27 cellular contexts compared by ENCODE assay signal in genomic region chr1:216894499-216894898, GRCh38.
"Had no signal": no experiment of that assay in that cellular context is flagged by ENCODE, and none has a peak within 500 bp of the region (broad histone marks: within the 10 kb centered on the region; RNA-seq: fewer than 3 reads in every experiment).

No MANE protein-coding gene starts in this region.

- H3K4me1 ChIP-seq: ascending aorta, body of pancreas had no signal

- H3K4me3 ChIP-seq: ascending aorta, body of pancreas had no signal

- H3K27me3 ChIP-seq: ascending aorta, body of pancreas had no signal

- H3K4me1 Mint-ChIP-seq: activated B cell treated with CpG ODN at 0.5 μM for 24 hours; activated CD4-positive, alpha-beta T cell treated with anti-CD3 and anti-CD28 coated beads, Interleukin-2, amount 10 ng/mL, durations not matched to agents 24 days and 14 days; activated CD8-positive, alpha-beta memory T cell treated with anti-CD3 and anti-CD28 coated beads, Interleukin-2, amount 10 ng/mL, durations not matched to agents 7 days and 5 days; activated naive CD4-positive, alpha-beta T cell treated with anti-CD3 and anti-CD28 coated beads, Interleukin-2, amount 50 U/mL, for 24 hours; central memory CD8-positive, alpha-beta T cell; T-helper 17 cell had no signal

- H3K9me3 Mint-ChIP-seq: activated B cell treated with CpG ODN at 0.5 μM for 24 hours; activated CD4-positive, alpha-beta T cell treated with anti-CD3 and anti-CD28 coated beads, Interleukin-2, amount 10 ng/mL, durations not matched to agents 24 days and 14 days; activated naive CD4-positive, alpha-beta T cell treated with anti-CD3 and anti-CD28 coated beads, Interleukin-2, amount 50 U/mL, for 24 hours; activated T-helper 1 cell treated with anti-CD3 and anti-CD28 coated beads, Interleukin-12 subunit alpha, Interleukin-12 subunit beta, Interleukin-2, Interleukin-4 antibody, amounts not matched to agents 30 ng/mL and 10 ng/mL and 1 ng/mL, durations not matched to agents 14 hours and 24 hours and 36 hours had no signal

- H3K9me3 ChIP-seq: ascending aorta, body of pancreas had no signal

- H3K36me3 Mint-ChIP-seq: activated CD8-positive, alpha-beta memory T cell treated with anti-CD3 and anti-CD28 coated beads, Interleukin-2, amount 10 ng/mL, durations not matched to agents 7 days and 5 days; activated naive CD4-positive, alpha-beta T cell treated with anti-CD3 and anti-CD28 coated beads, Interleukin-2, amount 50 U/mL, for 24 hours had no signal

- H3K4me3 Mint-ChIP-seq: activated B cell treated with CpG ODN at 0.5 μM for 24 hours; activated CD4-positive, alpha-beta T cell treated with anti-CD3 and anti-CD28 coated beads, Interleukin-2, amount 10 ng/mL, durations not matched to agents 24 days and 14 days; activated CD8-positive, alpha-beta memory T cell treated with anti-CD3 and anti-CD28 coated beads, Interleukin-2, amount 10 ng/mL, durations not matched to agents 7 days and 5 days; activated naive CD4-positive, alpha-beta T cell treated with anti-CD3 and anti-CD28 coated beads, Interleukin-2, amount 50 U/mL, for 24 hours; activated T-cell treated with anti-CD3 and anti-CD28 coated beads, Interleukin-2, amount 50 U/mL, for 24 hours; activated T-helper 1 cell treated with anti-CD3 and anti-CD28 coated beads, Interleukin-12 subunit alpha, Interleukin-12 subunit beta, Interleukin-2, Interleukin-4 antibody, amounts not matched to agents 30 ng/mL and 10 ng/mL and 1 ng/mL, durations not matched to agents 14 hours and 24 hours and 36 hours; central memory CD8-positive, alpha-beta T cell; T-helper 17 cell had no signal

- H3K27me3 Mint-ChIP-seq: activated B cell treated with CpG ODN at 0.5 μM for 24 hours; activated CD4-positive, alpha-beta T cell treated with anti-CD3 and anti-CD28 coated beads, Interleukin-2, amount 10 ng/mL, durations not matched to agents 24 days and 14 days; activated CD8-positive, alpha-beta memory T cell treated with anti-CD3 and anti-CD28 coated beads, Interleukin-2, amount 10 ng/mL, durations not matched to agents 7 days and 5 days; activated naive CD4-positive, alpha-beta T cell treated with anti-CD3 and anti-CD28 coated beads, Interleukin-2, amount 50 U/mL, for 24 hours; activated T-cell treated with anti-CD3 and anti-CD28 coated beads, Interleukin-2, amount 50 U/mL, for 24 hours; central memory CD8-positive, alpha-beta T cell; T-helper 17 cell had no signal

- DNase-seq: activated B cell treated with CpG ODN at 0.5 μM for 24 hours; activated CD4-positive, alpha-beta T cell treated with anti-CD3 and anti-CD28 coated beads for 1 hour; activated CD4-positive, alpha-beta T cell treated with anti-CD3 and anti-CD28 coated beads, Interleukin-2, amount 10 ng/mL, durations not matched to agents 24 days and 14 days; activated CD4-positive, alpha-beta T cell treated with anti-CD3 and anti-CD28 coated beads, Interleukin-2, amount 50 U/mL, for 48 hours; activated CD8-positive, alpha-beta memory T cell treated with anti-CD3 and anti-CD28 coated beads, Interleukin-2, amount 10 ng/mL, durations not matched to agents 7 days and 5 days; activated effector memory CD4-positive, alpha-beta T cell treated with Interleukin-2 at 50 U/mL for 16 hours; activated naive CD4-positive, alpha-beta T cell; activated T-cell treated with anti-CD3 and anti-CD28 coated beads, Interleukin-2, amount 50 U/mL, for 24 hours; amniotic stem cell; body of pancreas; KG1; NCI-H1048; NCI-H1417 treated with DMSO at 0.1 percent for 48 hours; NCI-H1694; NCI-H2029; NCI-H2107; NCI-H2171 treated with DMSO at 0.1 percent for 48 hours; NCI-H226; NCI-H526; NCI-H82; SHP77 treated with DMSO at 0.1 percent for 48 hours; T-helper 17 cell; T-helper 9 cell had no signal

- H3K36me3 ChIP-seq: ascending aorta had no signal

- H3K27ac ChIP-seq: ascending aorta, body of pancreas had no signal

- H3K27ac Mint-ChIP-seq: activated B cell treated with CpG ODN at 0.5 μM for 24 hours; activated CD4-positive, alpha-beta T cell treated with anti-CD3 and anti-CD28 coated beads, Interleukin-2, amount 10 ng/mL, durations not matched to agents 24 days and 14 days; activated CD8-positive, alpha-beta memory T cell treated with anti-CD3 and anti-CD28 coated beads, Interleukin-2, amount 10 ng/mL, durations not matched to agents 7 days and 5 days; activated naive CD4-positive, alpha-beta T cell treated with anti-CD3 and anti-CD28 coated beads, Interleukin-2, amount 50 U/mL, for 24 hours; activated T-cell treated with anti-CD3 and anti-CD28 coated beads, Interleukin-2, amount 50 U/mL, for 24 hours; activated T-helper 1 cell treated with anti-CD3 and anti-CD28 coated beads, Interleukin-12 subunit alpha, Interleukin-12 subunit beta, Interleukin-2, Interleukin-4 antibody, amounts not matched to agents 30 ng/mL and 10 ng/mL and 1 ng/mL, durations not matched to agents 14 hours and 24 hours and 36 hours; T-helper 17 cell had no signal
